ENCODE assay signal across 10 cellular contexts in the genomic region with DNA sequence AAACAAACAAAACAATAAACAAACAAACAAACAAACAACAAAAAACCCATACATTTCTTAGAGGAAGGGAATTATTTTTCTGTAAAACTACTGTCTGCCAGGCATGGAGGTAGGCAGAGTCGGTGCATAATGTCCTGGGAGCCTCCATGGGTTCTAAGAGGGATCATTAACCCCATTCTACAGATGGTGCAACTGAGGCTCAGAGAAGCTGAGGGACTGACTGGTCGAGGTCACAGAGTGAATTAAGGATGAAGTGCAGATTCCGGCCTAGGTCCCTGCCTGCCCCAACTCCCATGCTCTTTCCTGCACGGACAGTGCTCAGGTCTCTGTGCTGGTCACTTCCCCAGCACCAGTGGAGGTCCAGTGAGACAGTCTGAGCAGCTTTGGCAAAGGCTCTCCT. TPM values are rescaled to one million over a fixed set of nuclear protein-coding genes. Genes with fewer than 3 reads are reported as not detected.
"Had no signal": no experiment of that assay in that cellular context is flagged by ENCODE, and none has a peak within 500 bp of the region (broad histone marks: within the 10 kb centered on the region; RNA-seq: fewer than 3 reads in every experiment).

No MANE protein-coding gene starts in this region.

- H3K9me3 ChIP-seq: HAP-1 had no signal

- H2AFZ ChIP-seq: GM23338 had no signal

- H3K27ac ChIP-seq: HL-60, KMS-11 had no signal

- ATAC-seq: GM23338, HCT116 had no signal

- H3K4me1 ChIP-seq: HAP-1 had no signal

- H3K4me2 ChIP-seq: GM23338, KMS-11 had no signal

- H3K4me3 ChIP-seq: GM23338, HAP-1 had no signal

- DNase-seq: H7, HFFc6, IMR-90, Karpas-422, KBM-7 had no signal

- H3K9ac ChIP-seq: KMS-11 had no signal

- H3K36me3 ChIP-seq: HAP-1 had no signal

RNA-seq across cellular contexts. Expression of gene WNT4, which starts 15.8 kb away (rescaled TPM):
- total RNA-seq: HFFc6, IMR-90 had no signal
- polyA plus RNA-seq: IMR-90 had no signal
